Comparison of ENCODE assay signal across 12 cellular contexts in the genomic region with DNA sequence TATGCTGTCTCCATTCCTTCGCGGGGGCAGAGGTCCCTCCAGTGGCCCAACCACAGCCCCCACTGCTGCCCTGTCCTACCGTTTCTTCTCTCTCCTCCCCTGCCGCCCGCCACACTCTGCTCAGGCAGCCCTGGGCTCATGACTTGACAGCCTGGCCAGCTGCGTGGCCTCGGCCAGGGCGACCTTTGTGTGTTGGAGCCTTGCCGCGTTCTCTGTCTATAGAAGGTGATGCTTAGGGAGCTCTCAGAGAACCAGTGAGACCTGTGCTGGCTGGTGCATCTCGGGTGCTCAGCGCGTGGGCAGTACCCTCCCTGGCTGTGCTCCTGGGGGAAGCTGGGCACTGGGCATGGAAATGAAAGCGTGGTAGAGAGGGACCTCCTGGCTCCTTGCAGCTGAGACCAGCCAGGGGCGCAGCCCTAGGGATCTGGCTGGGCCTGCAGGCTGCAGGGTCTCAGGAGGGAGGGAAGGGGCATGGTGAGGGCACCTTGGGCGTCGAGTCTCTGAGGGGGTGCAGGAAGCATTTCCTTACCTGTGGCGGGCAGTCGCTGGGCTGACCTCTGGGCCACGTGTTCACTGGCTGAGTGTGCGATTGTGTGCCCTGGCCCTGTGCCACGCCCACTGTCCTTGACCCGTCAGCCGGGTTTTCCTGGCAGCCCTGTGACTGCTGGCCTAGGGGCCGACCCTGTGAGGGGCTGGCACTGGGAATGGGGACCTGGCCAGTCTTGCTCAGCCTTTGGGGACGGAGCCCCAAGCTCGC. TPM values are rescaled to one million over a fixed set of nuclear protein-coding genes. Genes with fewer than 3 reads are reported as not detected.
DNase-seq lines count a peak whose midpoint lies in the region; ATAC-seq and TF ChIP-seq lines count a peak whose summit lies in the region.
"Had no signal": no experiment of that assay in that cellular context is flagged by ENCODE, and none has a peak within 500 bp of the region (broad histone marks: within the 10 kb centered on the region; RNA-seq: fewer than 3 reads in every experiment).

No MANE protein-coding gene starts in this region.

- peak overlapping the region; percentile 82 for H4K91ac ChIP-seq in neuronal stem cell (ENCODE audit: low read depth, low read length, poor library complexity)

- no peak overlapping the region for H2BK12ac ChIP-seq in neuronal stem cell (ENCODE audit: low read length)

- H3K27ac ChIP-seq in VCaP (peak overlapping the region; percentile 84), esophagus muscularis mucosa (replicated peaks in 1 of 4) (peak overlapping the region; percentile 89 to 97 (median 94)), neuronal stem cell (replicated peaks; ENCODE audit: low read length) (no peak overlapping the region), upper lobe of left lung (peak overlapping the region; percentile 79 to 95 (median 87))

- H3K4me2 ChIP-seq in neuronal stem cell (ENCODE audit: insufficient read depth, low read length, poor library complexity, severe bottlenecking): no peak overlapping the region

- H3K9me3 ChIP-seq in esophagus muscularis mucosa (no peaks in the 10 kb centered on the region), neuronal stem cell (replicated peaks in 1 of 2; ENCODE audit: control insufficient read depth in 2 of 2, insufficient read depth in 1 of 2, low read depth in 1 of 2, low read length in 2 of 2) (no peaks in the 10 kb centered on the region), upper lobe of left lung (no peaks in the 10 kb centered on the region)

- H3K27me3 ChIP-seq in esophagus muscularis mucosa (no peaks in the 10 kb centered on the region), neuronal stem cell (ENCODE audit: control insufficient read depth in 3 of 3, insufficient read depth in 3 of 3, low read depth in 1 of 3, low read length in 3 of 3) (no peaks in the 10 kb centered on the region), upper lobe of left lung (no peaks in the 10 kb centered on the region)

- H2BK120ac ChIP-seq in neuronal stem cell (ENCODE audit: low read depth, low read length): no peak overlapping the region

- H3K36me3 Mint-ChIP-seq in natural killer cell: no peaks in the 10 kb centered on the region
- H3K36me3 Mint-ChIP-seq: activated naive CD4-positive, alpha-beta T cell treated with anti-CD3 and anti-CD28 coated beads, Interleukin-2, amount 50 U/mL, for 72 hours had no signal

- H3K27ac Mint-ChIP-seq in natural killer cell: peak overlapping the region in 1 of 2 donors; percentile 39
- H3K27ac Mint-ChIP-seq: activated CD8-positive, alpha-beta T cell treated with anti-CD3 and anti-CD28 coated beads, Interleukin-2, amount 10 ng/mL, durations not matched to agents 7 days and 5 days; activated naive CD4-positive, alpha-beta T cell treated with anti-CD3 and anti-CD28 coated beads, Interleukin-2, amount 50 U/mL, for 72 hours had no signal

- no peak overlapping the region for H3K4me3 Mint-ChIP-seq in natural killer cell
- H3K4me3 Mint-ChIP-seq: activated CD8-positive, alpha-beta T cell treated with anti-CD3 and anti-CD28 coated beads, Interleukin-2, amount 10 ng/mL, durations not matched to agents 7 days and 5 days had no signal

- H3K4me1 ChIP-seq in esophagus muscularis mucosa: peaks cover 92 to 100% (median 100%) of the 10 kb centered on the region in 4 donors
- H3K4me1 ChIP-seq in neuronal stem cell (ENCODE audit: control insufficient read depth in 2 of 2, insufficient read depth in 1 of 2, low read depth in 1 of 2, low read length in 2 of 2): peaks cover 24 to 37% of the 10 kb centered on the region in 2 donors
- peaks cover 94 to 100% (median 99%) of the 10 kb centered on the region in 4 donors for H3K4me1 ChIP-seq in upper lobe of left lung

- peak overlapping the region; percentile 58 for H2AK5ac ChIP-seq in neuronal stem cell (ENCODE audit: low read depth, low read length)

- TF ChIP-seq POLR2A in esophagus muscularis mucosa (IDR thresholded peaks at IDR 0.05; ENCODE audit: low read depth) (no peak), upper lobe of left lung (IDR thresholded peaks at IDR 0.05) (no peak)

- H2AFZ ChIP-seq in neuronal stem cell (ENCODE audit: low read length): no peak overlapping the region

- WGBS in esophagus muscularis mucosa: 55% methylated on average over 19 of the region's 27 CpGs
- no CpG with 5 or more reads among the region's 27 CpGs for WGBS in neuronal stem cell (ENCODE audit: extremely low coverage in 2 of 2, insufficient read length in 2 of 2, insufficient replicate concordance in 1 of 2), 2 donors
- 50 to 68% methylated on average over 7 to 19 of the region's 27 CpGs for WGBS in upper lobe of left lung, 2 donors

- no peak for TF ChIP-seq EP300 in esophagus muscularis mucosa (IDR thresholded peaks at IDR 0.05)
- TF ChIP-seq EP300 in upper lobe of left lung (IDR thresholded peaks at IDR 0.05): no peak

- peaks cover 24 to 49% of the 10 kb centered on the region in 2 donors for H3K4me1 Mint-ChIP-seq in natural killer cell

- TF ChIP-seq CTCF in VCaP (conservative IDR thresholded peaks at IDR 0.05) (no peak), esophagus muscularis mucosa (IDR thresholded peaks at IDR 0.05) (no peak), upper lobe of left lung (IDR thresholded peaks at IDR 0.05) (no peak), natural killer cell (IDR thresholded peaks at IDR 0.05) (no peak)

- H3K36me3 ChIP-seq in esophagus muscularis mucosa (no peaks in the 10 kb centered on the region), neuronal stem cell (replicated peaks in 1 of 2; ENCODE audit: control insufficient read depth in 2 of 2, insufficient read depth in 2 of 2, low read length in 2 of 2) (no peaks in the 10 kb centered on the region), upper lobe of left lung (no peaks in the 10 kb centered on the region)

- H3K4me3 ChIP-seq in esophagus muscularis mucosa (peak overlapping the region; percentile 15 to 49 (median 27)), neuronal stem cell (ENCODE audit: low read length in 2 of 2) (no peak overlapping the region), upper lobe of left lung (peak overlapping the region in 2 of 4 donors; percentile 1 to 30)

- H2BK15ac ChIP-seq in neuronal stem cell (ENCODE audit: low read length): no peak overlapping the region

- H3K27me3 Mint-ChIP-seq in natural killer cell (ENCODE audit: low read depth in 2 of 2): no peaks in the 10 kb centered on the region

- no peak overlapping the region for H2BK5ac ChIP-seq in neuronal stem cell (ENCODE audit: low read length)

- no peak for ATAC-seq in upper lobe of left lung (ENCODE audit: low FRiP score in 2 of 2)
- no peak for ATAC-seq in natural killer cell
- ATAC-seq: activated CD8-positive, alpha-beta T cell treated with anti-CD3 and anti-CD28 coated beads, Interleukin-2, amount 10 ng/mL, durations not matched to agents 7 days and 5 days; activated naive CD4-positive, alpha-beta T cell treated with anti-CD3 and anti-CD28 coated beads, Interleukin-2, amount 50 U/mL, for 72 hours had no signal

- H4K8ac ChIP-seq in neuronal stem cell (ENCODE audit: low read depth, low read length): no peak overlapping the region

- H3K9me3 Mint-ChIP-seq in natural killer cell: no peaks in the 10 kb centered on the region
- H3K9me3 Mint-ChIP-seq: activated naive CD4-positive, alpha-beta T cell treated with anti-CD3 and anti-CD28 coated beads, Interleukin-2, amount 50 U/mL, for 72 hours had no signal

- intact Hi-C loops in esophagus muscularis mucosa (cut with DNase I) (no loop called here), natural killer cell (cut with micrococcal nuclease) (no loop called here)

- H3K14ac ChIP-seq in neuronal stem cell (ENCODE audit: low read length): peak overlapping the region; percentile 84

- H3K18ac ChIP-seq in neuronal stem cell (ENCODE audit: low read length): peak overlapping the region; percentile 80

- peak overlapping the region; percentile 67 for H3K9ac ChIP-seq in neuronal stem cell (ENCODE audit: low read depth, low read length, poor library complexity)

- DNase-seq in esophagus muscularis mucosa (ENCODE audit: extremely low spot score) (no peak), neuronal stem cell (ENCODE audit: low spot score) (no peak), upper lobe of left lung (peak; percentile 56 to 77), H4 (ENCODE audit: low spot score) (no peak), NCI-H526 (lab: John Stamatoyannopoulos, UW) (no peak), natural killer cell (no peak)
- DNase-seq: activated CD8-positive, alpha-beta T cell treated with anti-CD3 and anti-CD28 coated beads, Interleukin-2, amount 10 ng/mL, durations not matched to agents 7 days and 5 days; NCI-H1436 treated with DMSO at 0.1 percent for 48 hours; NK-92 treated with Interleukin-12 subunit alpha and Interleukin-12 subunit beta, amount 100 ng/mL, for 24 hours; stimulated activated CD4-positive, alpha-beta T cell treated with anti-CD3 and anti-CD28 coated beads, Interleukin-4, amount 100 ng/mL, for 4 hours had no signal

- peak overlapping the region; percentile 8 for H3K23ac ChIP-seq in neuronal stem cell (ENCODE audit: low read depth, low read length, poor library complexity)

- no peak overlapping the region for H3K4ac ChIP-seq in neuronal stem cell (ENCODE audit: low read length)

- H3K79me1 ChIP-seq in neuronal stem cell (ENCODE audit: low read depth, low read length): peaks cover 63% of the 10 kb centered on the region

RNA-seq across cellular contexts. Expression of a gene that starts 50.3 kb away (rescaled TPM):
- 10 to 100 TPM; 46.4 to 81.0 (median 63.7) TPM for total RNA-seq in esophagus muscularis mucosa
- polyA plus RNA-seq in neuronal stem cell (2013, experiment 1 of 2): 36.1 TPM
- 36.3 TPM for polyA plus RNA-seq in neuronal stem cell (2013, experiment 2 of 2)
- 10 to 100 TPM; 43.8 to 92.7 (median 74.1) TPM for total RNA-seq in upper lobe of left lung
- total RNA-seq in H4 (2014; rRNA removed; shearing (Covaris generic)): 11.2 and 12.8 TPM in 2 replicates
- total RNA-seq in natural killer cell: 10 to 100 TPM; 30.9 to 64.1 (median 42.2) TPM

Comparison
In these comparisons a context has a peak if more than half of its experiments do, and no peak if none do; other contexts are left out.
1. DNase-seq: peak in upper lobe of left lung (2 of 2); none in esophagus muscularis mucosa (single experiment), neuronal stem cell (single experiment), H4 (single experiment), NCI-H526 (0 of 2) and natural killer cell (single experiment).
2. H3K4me3 ChIP-seq: peak in esophagus muscularis mucosa (4 of 4); none in neuronal stem cell (0 of 2).